36 cellular contexts compared by ENCODE assay signal in the genomic region with DNA sequence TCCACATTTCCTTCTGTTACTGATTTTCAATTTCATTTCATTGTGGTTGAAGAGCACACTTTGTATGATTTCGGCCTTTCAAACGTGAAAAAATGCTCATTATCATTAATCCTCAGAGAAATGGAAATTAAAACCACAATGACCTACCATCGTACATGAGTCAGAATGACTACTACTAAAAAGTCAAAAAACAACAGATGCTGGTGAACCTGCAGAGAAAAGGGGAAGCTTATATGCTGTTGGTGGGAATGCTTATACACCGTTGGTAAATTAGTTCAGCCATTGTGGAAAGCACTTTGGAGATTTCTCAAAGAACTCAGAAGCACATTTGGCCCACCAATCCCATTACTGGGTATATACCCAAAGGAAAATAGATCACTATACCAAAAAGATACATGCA.
"Had no signal": no experiment of that assay in that cellular context is flagged by ENCODE, and none has a peak within 500 bp of the region (broad histone marks: within the 10 kb centered on the region; RNA-seq: fewer than 3 reads in every experiment).

No MANE protein-coding gene starts in this region.

- H3K27me3 Mint-ChIP-seq: brain had no signal

- H3K36me3 Mint-ChIP-seq: activated CD4-positive, alpha-beta memory T cell treated with anti-CD3 and anti-CD28 coated beads for 36 hours; activated naive CD4-positive, alpha-beta T cell treated with anti-CD3 and anti-CD28 coated beads, Interleukin-2, amount 10 ng/mL, durations not matched to agents 7 days and 5 days; brain had no signal

- H3K4me3 ChIP-seq: ascending aorta, cardiac muscle cell had no signal

- DNase-seq: activated B cell treated with CpG ODN at 0.5 μM for 24 hours; activated CD4-positive, alpha-beta memory T cell treated with anti-CD3 and anti-CD28 coated beads for 36 hours; activated CD4-positive, alpha-beta T cell treated with anti-CD3 and anti-CD28 coated beads for 4 hours; activated CD4-positive, alpha-beta T cell treated with anti-CD3 and anti-CD28 coated beads, Interleukin-2, amount 10 ng/mL, durations not matched to agents 24 days and 14 days; activated CD4-positive, alpha-beta T cell treated with anti-CD3 and anti-CD28 coated beads, Interleukin-2, amount 50 U/mL, for 1 hour; activated CD4-positive, alpha-beta T cell treated with anti-CD3 and anti-CD28 coated beads, Interleukin-2, amount 50 U/mL, for 4 hours; activated CD4-positive, CD25-positive, alpha-beta regulatory T cell treated with anti-CD3 and anti-CD28 coated beads, Interleukin-2, amount 50 U/mL, for 72 hours; activated CD8-positive, alpha-beta memory T cell treated with anti-CD3 and anti-CD28 coated beads, Interleukin-2, amount 50 U/mL, for 4 hours; activated CD8-positive, alpha-beta T cell treated with anti-CD3 and anti-CD28 coated beads for 36 hours; activated effector memory CD4-positive, alpha-beta T cell treated with Interleukin-2 at 50 U/mL for 16 hours; activated gamma-delta T cell; activated naive CD4-positive, alpha-beta T cell treated with anti-CD3 and anti-CD28 coated beads, Interleukin-2, amount 10 ng/mL, durations not matched to agents 7 days and 5 days; activated naive CD4-positive, alpha-beta T cell treated with Interleukin-2 at 50 U/mL for 16 hours; activated T-cell treated with anti-CD3 and anti-CD28 coated beads for 4 hours; activated T-cell treated with anti-CD3 and anti-CD28 coated beads, Interleukin-2, amount 50 U/mL, for 1 hour; activated T-cell treated with anti-CD3 and anti-CD28 coated beads, Interleukin-2, amount 50 U/mL, for 4 hours; activated T-cell treated with anti-CD3 and anti-CD28 coated beads, Interleukin-2, amount 50 U/mL, for 72 hours; amygdala; anterior cingulate cortex; caudate nucleus; cerebellar nuclear complex; T-helper 1 cell; T-helper 2 cell; T-helper 9 cell had no signal

- ATAC-seq: activated CD8-positive, alpha-beta T cell treated with anti-CD3 and anti-CD28 coated beads for 36 hours; activated T-cell treated with anti-CD3 and anti-CD28 coated beads, Interleukin-2, amount 50 U/mL, for 4 hours; activated T-cell treated with anti-CD3 and anti-CD28 coated beads, Interleukin-2, amount 50 U/mL, for 72 hours had no signal

- H3K27ac Mint-ChIP-seq: activated B cell treated with CpG ODN at 0.5 μM for 24 hours; activated CD4-positive, alpha-beta memory T cell treated with anti-CD3 and anti-CD28 coated beads for 36 hours; activated CD4-positive, alpha-beta T cell treated with anti-CD3 and anti-CD28 coated beads, Interleukin-2, amount 10 ng/mL, durations not matched to agents 24 days and 14 days; activated CD8-positive, alpha-beta T cell treated with anti-CD3 and anti-CD28 coated beads for 36 hours; activated naive CD4-positive, alpha-beta T cell treated with anti-CD3 and anti-CD28 coated beads, Interleukin-2, amount 10 ng/mL, durations not matched to agents 7 days and 5 days; activated naive CD4-positive, alpha-beta T cell treated with anti-CD3 and anti-CD28 coated beads, Interleukin-2, amount 50 U/mL, for 24 hours; activated naive CD8-positive, alpha-beta T cell; activated T-cell treated with anti-CD3 and anti-CD28 coated beads, Interleukin-2, amount 50 U/mL, for 72 hours; activated T-helper 1 cell treated with anti-CD3 and anti-CD28 coated beads, Interleukin-12 subunit alpha, Interleukin-12 subunit beta, Interleukin-2, Interleukin-4 antibody, amounts not matched to agents 30 ng/mL and 10 ng/mL and 1 ng/mL, durations not matched to agents 14 hours and 24 hours and 36 hours; activated T-helper 2 cell treated with anti-CD3 and anti-CD28 coated beads, Interferon-gamma antibody, Interleukin-2, Interleukin-4, amounts not matched to agents 10 μg/mL and 5 μg/mL and 100 μg/mL, durations not matched to agents 14 hours and 24 hours and 36 hours; brain; T-helper 1 cell treated with Interleukin-12 subunit alpha and Interleukin-12 subunit beta and Interleukin-4 antibody, amounts not matched to agents 30 μg/mL and 1 μg/mL, for 36 hours; T-helper 2 cell treated with Interferon-gamma antibody and Interleukin-4, amounts not matched to agents 5 μg/mL and 100 μg/mL, for 36 hours had no signal

- H3K9me3 Mint-ChIP-seq: activated B cell treated with CpG ODN at 0.5 μM for 24 hours; activated CD4-positive, alpha-beta memory T cell treated with anti-CD3 and anti-CD28 coated beads for 36 hours; activated CD4-positive, alpha-beta T cell treated with anti-CD3 and anti-CD28 coated beads, Interleukin-2, amount 10 ng/mL, durations not matched to agents 24 days and 14 days; activated CD8-positive, alpha-beta T cell treated with anti-CD3 and anti-CD28 coated beads for 36 hours; activated naive CD4-positive, alpha-beta T cell treated with anti-CD3 and anti-CD28 coated beads, Interleukin-2, amount 10 ng/mL, durations not matched to agents 7 days and 5 days; activated naive CD4-positive, alpha-beta T cell treated with anti-CD3 and anti-CD28 coated beads, Interleukin-2, amount 50 U/mL, for 24 hours; activated T-helper 1 cell treated with anti-CD3 and anti-CD28 coated beads, Interleukin-12 subunit alpha, Interleukin-12 subunit beta, Interleukin-2, Interleukin-4 antibody, amounts not matched to agents 30 ng/mL and 10 ng/mL and 1 ng/mL, durations not matched to agents 14 hours and 24 hours and 36 hours; activated T-helper 2 cell treated with anti-CD3 and anti-CD28 coated beads, Interferon-gamma antibody, Interleukin-2, Interleukin-4, amounts not matched to agents 10 μg/mL and 5 μg/mL and 100 μg/mL, durations not matched to agents 14 hours and 24 hours and 36 hours; central memory CD8-positive, alpha-beta T cell; T-helper 1 cell treated with Interleukin-12 subunit alpha and Interleukin-12 subunit beta and Interleukin-4 antibody, amounts not matched to agents 30 μg/mL and 1 μg/mL, for 36 hours; T-helper 2 cell treated with Interferon-gamma antibody and Interleukin-4, amounts not matched to agents 5 μg/mL and 100 μg/mL, for 36 hours had no signal

- H3K4me1 Mint-ChIP-seq: activated B cell treated with CpG ODN at 0.5 μM for 24 hours; brain; central memory CD8-positive, alpha-beta T cell had no signal

- H3K4me3 Mint-ChIP-seq: activated B cell treated with CpG ODN at 0.5 μM for 24 hours; activated CD4-positive, alpha-beta memory T cell treated with anti-CD3 and anti-CD28 coated beads for 36 hours; activated CD4-positive, alpha-beta T cell treated with anti-CD3 and anti-CD28 coated beads, Interleukin-2, amount 10 ng/mL, durations not matched to agents 24 days and 14 days; activated CD8-positive, alpha-beta T cell treated with anti-CD3 and anti-CD28 coated beads for 36 hours; activated naive CD4-positive, alpha-beta T cell treated with anti-CD3 and anti-CD28 coated beads, Interleukin-2, amount 10 ng/mL, durations not matched to agents 7 days and 5 days; activated naive CD4-positive, alpha-beta T cell treated with anti-CD3 and anti-CD28 coated beads, Interleukin-2, amount 50 U/mL, for 24 hours; activated naive CD8-positive, alpha-beta T cell; activated T-cell treated with anti-CD3 and anti-CD28 coated beads, Interleukin-2, amount 50 U/mL, for 4 hours; activated T-cell treated with anti-CD3 and anti-CD28 coated beads, Interleukin-2, amount 50 U/mL, for 72 hours; activated T-helper 1 cell treated with anti-CD3 and anti-CD28 coated beads, Interleukin-12 subunit alpha, Interleukin-12 subunit beta, Interleukin-2, Interleukin-4 antibody, amounts not matched to agents 30 ng/mL and 10 ng/mL and 1 ng/mL, durations not matched to agents 14 hours and 24 hours and 36 hours; brain; T-helper 1 cell treated with Interleukin-12 subunit alpha and Interleukin-12 subunit beta and Interleukin-4 antibody, amounts not matched to agents 30 μg/mL and 1 μg/mL, for 36 hours; T-helper 2 cell treated with Interferon-gamma antibody and Interleukin-4, amounts not matched to agents 5 μg/mL and 100 μg/mL, for 36 hours had no signal

- FAIRE-seq: bronchial epithelial cell, TTC549 had no signal
